In genomic region chr18:3448845-3449701, GRCh38 we compare ENCODE assay signal across 8 cellular contexts. TPM values are rescaled to one million over a fixed set of nuclear protein-coding genes. Genes with fewer than 3 reads are reported as not detected.
A peak's percentile ranks its signal among the peaks of the same experiment; 100 is the strongest.
DNase-seq lines count a peak whose midpoint lies in the region; ATAC-seq and TF ChIP-seq lines count a peak whose summit lies in the region.

No MANE protein-coding gene starts in this region.

- CTCF ChIA-PET in activated B cell treated with CpG ODN at 0.5 μM for 24 hours (lab: Charles Lee), result interaction anchor here (0.6 to 2.7 kb wide), 10 partner anchors 10 to 217 kb away, joined by 3 to 18 read pairs (median 4); no protein-coding TSS in a partner anchor

- POLR2A ChIA-PET in activated B cell treated with CpG ODN at 0.5 μM for 24 hours (lab: Charles Lee), result interaction anchor here (0.6 to 10.3 kb wide), 38 partner anchors 9 to 601 kb away, joined by 3 to 432 read pairs (median 7); partner anchors contain the start of genes MYL12A and MYL12B

- H3K27me3 Mint-ChIP-seq in activated B cell treated with CpG ODN at 0.5 μM for 24 hours, result no peaks in the 10 kb centered on the region

- no peak for TF ChIP-seq CTCF in GM13977 (IDR thresholded peaks at IDR 0.05; ENCODE audit: extremely low read depth, insufficient read depth, missing control alignments)
- no peak for TF ChIP-seq CTCF in activated B cell treated with CpG ODN at 0.5 μM for 24 hours (IDR thresholded peaks at IDR 0.05)

- H3K36me3 Mint-ChIP-seq in activated B cell treated with CpG ODN at 0.5 μM for 24 hours (ENCODE audit: low read depth), result peaks cover 34% of the 10 kb centered on the region

- H3K9me3 Mint-ChIP-seq in activated B cell treated with CpG ODN at 0.5 μM for 24 hours, result no peaks in the 10 kb centered on the region

- in situ Hi-C loops in GM13977 (cut with MboI; ENCODE audit: low pct_unique_long_range_greater_than_20kb, low sequenced_read_pairs, unreplicated experiment), result no loop called here

- peaks cover 43% of the 10 kb centered on the region for H3K4me1 Mint-ChIP-seq in activated B cell treated with CpG ODN at 0.5 μM for 24 hours

- peak overlapping the region; percentile 97 for H3K27ac ChIP-seq in caudate nucleus (ENCODE audit: low read depth, low read length)

- peak overlapping the region; percentile 96 for H3K4me3 Mint-ChIP-seq in activated B cell treated with CpG ODN at 0.5 μM for 24 hours

- DNase-seq in GM13977 (ENCODE audit: low spot score), result peak; percentile 79
- peak; percentile 20 for DNase-seq in NCI-H2029 treated with DMSO at 0.1 percent for 48 hours (lab: John Stamatoyannopoulos, UW)
- peak; percentile 77 for DNase-seq in activated B cell treated with CpG ODN at 0.5 μM for 24 hours
- peak in 59 of 61 donors; percentile 8 to 85 (median 58) for DNase-seq in caudate nucleus (lab: John Stamatoyannopoulos, UW)
- DNase-seq in kidney glomerular epithelial cell (lab: John Stamatoyannopoulos, UW), result peak; percentile 85
- DNase-seq in stimulated activated CD4-positive, alpha-beta T cell treated with anti-CD3 and anti-CD28 coated beads, Interleukin-1b, Interleukin-23, amount 100 ng/mL, for 24 hours (ENCODE audit: low read depth in 4 of 4, low spot score in 1 of 4), result peak in 3 of 4 experiments; percentile 48 to 64 (median 55)

- intact Hi-C loops in activated B cell treated with CpG ODN at 0.5 μM for 24 hours (cut with micrococcal nuclease), result loop anchor here (1.0 to 2.0 kb wide), 10 partner anchors 47 to 794 kb away; partner anchors contain the start of genes EMILIN2, LPIN2, MYL12A and SMCHD1

- peak overlapping the region; percentile 100 for H3K27ac Mint-ChIP-seq in activated B cell treated with CpG ODN at 0.5 μM for 24 hours

- ATAC-seq in HG02588 (IDR thresholded peaks at IDR 0.05; ENCODE audit: unreplicated experiment) (peak; percentile 43), activated B cell treated with CpG ODN at 0.5 μM for 24 hours (ENCODE audit: low read depth) (peak; percentile 52), HG03025 (IDR thresholded peaks at IDR 0.05; ENCODE audit: low FRiP score, unreplicated experiment) (no peak)

RNA-seq across cellular contexts. Expression of gene TGIF1, which starts 0.9 kb away (rescaled TPM):
- 76.3 and 90.3 TPM in 2 replicates for total RNA-seq in activated B cell treated with CpG ODN at 0.5 μM for 24 hours

Comparison
In these comparisons a context has a peak if more than half of its experiments do, and no peak if none do; other contexts are left out.
1. DNase-seq: peak in every context shown above with its lines; median percentile 85 in kidney glomerular epithelial cell; 79 in GM13977; 77 in activated B cell treated with CpG ODN at 0.5 μM for 24 hours; 58 in caudate nucleus; 55 in stimulated activated CD4-positive, alpha-beta T cell treated with anti-CD3 and anti-CD28 coated beads, Interleukin-1b, Interleukin-23, amount 100 ng/mL, for 24 hours; 20 in NCI-H2029 treated with DMSO at 0.1 percent for 48 hours.